Comparison of ENCODE assay signal across 8 cellular contexts in the genomic region with DNA sequence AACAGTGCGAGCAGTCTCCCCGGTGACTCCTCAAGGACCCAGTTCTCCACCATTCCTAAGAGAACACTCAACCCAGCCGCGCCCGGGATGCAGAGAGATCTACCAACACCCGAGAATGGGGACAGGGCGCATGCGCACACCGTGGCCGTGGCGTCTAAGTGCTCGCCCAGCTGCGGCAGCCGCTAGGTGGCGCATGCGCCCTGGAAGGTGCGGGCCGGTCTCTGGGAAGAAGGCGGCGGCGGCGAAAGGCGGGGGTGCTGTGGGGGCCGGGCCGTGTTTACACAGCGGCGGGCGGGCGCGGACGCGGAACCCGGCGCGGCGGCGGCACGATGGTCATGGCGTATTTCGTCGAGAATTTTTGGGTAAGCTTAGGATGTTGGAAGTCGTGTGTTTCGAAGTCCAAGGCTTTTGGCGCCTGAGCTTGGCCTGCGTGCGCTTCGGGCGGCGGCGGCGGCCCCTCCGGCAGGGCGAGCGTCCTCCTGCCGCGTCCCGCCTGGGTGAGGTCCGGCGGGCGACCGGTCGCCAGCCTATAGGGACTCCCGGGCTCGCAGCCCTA. TPM values are rescaled to one million over a fixed set of nuclear protein-coding genes. Genes with fewer than 3 reads are reported as not detected.
DNase-seq lines count a peak whose midpoint lies in the region; ATAC-seq and TF ChIP-seq lines count a peak whose summit lies in the region.

A gene with protein sequence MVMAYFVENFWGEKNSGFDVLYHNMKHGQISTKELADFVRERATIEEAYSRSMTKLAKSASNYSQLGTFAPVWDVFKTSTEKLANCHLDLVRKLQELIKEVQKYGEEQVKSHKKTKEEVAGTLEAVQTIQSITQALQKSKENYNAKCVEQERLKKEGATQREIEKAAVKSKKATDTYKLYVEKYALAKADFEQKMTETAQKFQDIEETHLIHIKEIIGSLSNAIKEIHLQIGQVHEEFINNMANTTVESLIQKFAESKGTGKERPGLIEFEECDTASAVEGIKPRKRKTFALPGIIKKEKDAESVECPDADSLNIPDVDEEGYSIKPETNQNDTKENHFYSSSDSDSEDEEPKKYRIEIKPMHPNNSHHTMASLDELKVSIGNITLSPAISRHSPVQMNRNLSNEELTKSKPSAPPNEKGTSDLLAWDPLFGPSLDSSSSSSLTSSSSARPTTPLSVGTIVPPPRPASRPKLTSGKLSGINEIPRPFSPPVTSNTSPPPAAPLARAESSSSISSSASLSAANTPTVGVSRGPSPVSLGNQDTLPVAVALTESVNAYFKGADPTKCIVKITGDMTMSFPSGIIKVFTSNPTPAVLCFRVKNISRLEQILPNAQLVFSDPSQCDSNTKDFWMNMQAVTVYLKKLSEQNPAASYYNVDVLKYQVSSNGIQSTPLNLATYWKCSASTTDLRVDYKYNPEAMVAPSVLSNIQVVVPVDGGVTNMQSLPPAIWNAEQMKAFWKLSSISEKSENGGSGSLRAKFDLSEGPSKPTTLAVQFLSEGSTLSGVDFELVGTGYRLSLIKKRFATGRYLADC (plus strand): TSS at position 274 of the 556 bp plus-strand sequence. CDS start 56 bp downstream, at position 330.

- H3K27ac ChIP-seq in caudate nucleus (ENCODE audit: low read depth, low read length), result peak within 1 kb of the TSS; percentile 97

- H3K36me3 Mint-ChIP-seq in activated B cell treated with CpG ODN at 0.5 μM for 24 hours (ENCODE audit: low read depth) (peaks cover 5% of the 10 kb centered on the region), immature natural killer cell (peaks cover 0 to 3% (median 0%) of the 10 kb centered on the region in 3 donors)

- no peak for TF ChIP-seq CTCF in activated B cell treated with CpG ODN at 0.5 μM for 24 hours (IDR thresholded peaks at IDR 0.05)

- peaks cover 14% of the 10 kb centered on the region for H3K4me1 Mint-ChIP-seq in activated B cell treated with CpG ODN at 0.5 μM for 24 hours
- H3K4me1 Mint-ChIP-seq in immature natural killer cell, result peaks cover 23 to 36% of the 10 kb centered on the region in 2 donors

- H3K9me3 Mint-ChIP-seq in activated B cell treated with CpG ODN at 0.5 μM for 24 hours, result no peaks in the 10 kb centered on the region
- H3K9me3 Mint-ChIP-seq in immature natural killer cell, result no peaks in the 10 kb centered on the region

- CTCF ChIA-PET in activated B cell treated with CpG ODN at 0.5 μM for 24 hours (lab: Charles Lee), result interaction anchor here (1.2 to 1.7 kb wide), 2 partner anchors 12 to 13 kb away, joined by 3 read pairs; no protein-coding TSS in a partner anchor

- peak; percentile 99 for DNase-seq in AG08396 (ENCODE audit: low spot score)
- DNase-seq in NCI-H2227 treated with DMSO at 0.1 percent for 48 hours (lab: John Stamatoyannopoulos, UW), result peak; percentile 93
- peak; percentile 96 for DNase-seq in activated B cell treated with CpG ODN at 0.5 μM for 24 hours
- peak in 60 of 61 donors; percentile 52 to 97 (median 92) for DNase-seq in caudate nucleus (lab: John Stamatoyannopoulos, UW)
- DNase-seq in immature natural killer cell, result peak; percentile 95 to 96 (median 96)
- DNase-seq in smooth muscle cell of the brain vasculature (ENCODE audit: low read depth, low spot score), result peak; percentile 95

- POLR2A ChIA-PET in activated B cell treated with CpG ODN at 0.5 μM for 24 hours (lab: Charles Lee), result interaction anchor here (0.7 to 1.0 kb wide), 2 partner anchors 107 to 543 kb away, joined by 3 read pairs; no protein-coding TSS in a partner anchor

- ATAC-seq in GM18909 (IDR thresholded peaks at IDR 0.05; ENCODE audit: poor library complexity, unreplicated experiment), result peak; percentile 95
- peak; percentile 93 for ATAC-seq in HG03159 (IDR thresholded peaks at IDR 0.05; ENCODE audit: unreplicated experiment)
- peak; percentile 96 for ATAC-seq in activated B cell treated with CpG ODN at 0.5 μM for 24 hours (ENCODE audit: low read depth)

- peaks cover 22% of the 10 kb centered on the region for H3K27me3 Mint-ChIP-seq in activated B cell treated with CpG ODN at 0.5 μM for 24 hours
- peaks cover 5 to 22% (median 17%) of the 10 kb centered on the region in 3 donors for H3K27me3 Mint-ChIP-seq in immature natural killer cell (ENCODE audit: low read depth in 3 of 3)

- peak within 1 kb of the TSS; percentile 76 for H3K27ac Mint-ChIP-seq in activated B cell treated with CpG ODN at 0.5 μM for 24 hours
- peak within 1 kb of the TSS; percentile 86 to 96 (median 90) for H3K27ac Mint-ChIP-seq in immature natural killer cell

- intact Hi-C loops in activated B cell treated with CpG ODN at 0.5 μM for 24 hours (cut with micrococcal nuclease), result loop anchor here (1.0 to 5.0 kb wide), 10 partner anchors 107 to 1811 kb away; partner anchors contain the start of genes ANKRA2, BDP1, BTF3 and FOXD1

- H3K4me3 Mint-ChIP-seq in activated B cell treated with CpG ODN at 0.5 μM for 24 hours, result peak within 1 kb of the TSS; percentile 92
- H3K4me3 Mint-ChIP-seq in immature natural killer cell, result peak within 1 kb of the TSS; percentile 94 to 97 (median 95)

RNA-seq across cellular contexts. Expression of the gene that starts here (rescaled TPM):
- 3.2 and 5.3 TPM in 2 replicates for total RNA-seq in activated B cell treated with CpG ODN at 0.5 μM for 24 hours
- 1 to 10 TPM; 2.6 to 5.8 (median 3.4) TPM for polyA plus RNA-seq in immature natural killer cell

Comparison
In these comparisons a context has a peak if more than half of its experiments do, and no peak if none do; other contexts are left out.
1. Peak in every context shown above with its lines: DNase-seq, ATAC-seq and H3K27ac ChIP-seq.